9 cellular contexts compared by ENCODE assay signal in genomic region chr16:1413684-1414531, GRCh38. TPM values are rescaled to one million over a fixed set of nuclear protein-coding genes. Genes with fewer than 3 reads are reported as not detected.
A peak's percentile ranks its signal among the peaks of the same experiment; 100 is the strongest.
DNase-seq lines count a peak whose midpoint lies in the region; TF ChIP-seq lines count a peak whose summit lies in the region.
"Had no signal": no experiment of that assay in that cellular context is flagged by ENCODE, and none has a peak within 500 bp of the region (broad histone marks: within the 10 kb centered on the region; RNA-seq: fewer than 3 reads in every experiment).

No MANE protein-coding gene starts in this region.

- H2BK120ac ChIP-seq in H9 (ENCODE audit: low read depth, low read length, poor library complexity, severe bottlenecking) = no peak overlapping the region

- H3K9me3 ChIP-seq in H9 (ENCODE audit: control insufficient read depth, low read depth, low read length) (no peaks in the 10 kb centered on the region), mesodermal cell (ENCODE audit: control insufficient read depth, low read length) (no peaks in the 10 kb centered on the region)

- no peak overlapping the region for H2BK12ac ChIP-seq in H9 (ENCODE audit: insufficient read length, low read depth, low read length)

- peak overlapping the region; percentile 17 for H3K4me2 ChIP-seq in H9 (ENCODE audit: insufficient read depth, insufficient read length, low read length)

- H3K79me1 ChIP-seq in H9 (ENCODE audit: insufficient read depth, low read depth, low read length, poor library complexity, severe bottlenecking) = no peaks in the 10 kb centered on the region

- H3K79me2 ChIP-seq in H9 (ENCODE audit: insufficient read depth, low read length) = 0 out of 2 replicates have a peak, but pooled peaks cover 2% of the 10 kb centered on the region

- DNase-seq in DMS53 treated with DMSO at 0.1 percent for 48 hours (lab: John Stamatoyannopoulos, UW; ENCODE audit: unreplicated experiment) = peak; percentile 21
- DNase-seq in H9 = peak; percentile 83
- DNase-seq in NCI-H2171 treated with DMSO at 0.1 percent for 48 hours (lab: John Stamatoyannopoulos, UW) = peak; percentile 42
- peak; percentile 46 to 49 for DNase-seq in activated CD4-positive, alpha-beta T cell treated with anti-CD3 and anti-CD28 coated beads, Interleukin-2, amount 50 U/mL, for 4 hours
- peak; percentile 41 for DNase-seq in effector CD4-positive, alpha-beta T cell
- DNase-seq in stimulated activated CD8-positive, alpha-beta memory T cell treated with anti-CD3 and anti-CD28 coated beads, Interleukin-7, amount 100 ng/mL, for 1 hour (ENCODE audit: low read depth in 2 of 2) = peak; percentile 33 to 42
- no peak for DNase-seq in ureter (ENCODE audit: low spot score)

- H4K5ac ChIP-seq in H9 (ENCODE audit: insufficient read length, low read depth, low read length) = no peak overlapping the region

- peaks cover 31% of the 10 kb centered on the region for H3K36me3 ChIP-seq in mesodermal cell (ENCODE audit: control insufficient read depth, insufficient read depth, low read length)

- H3K27ac ChIP-seq in H9 (ENCODE audit: insufficient read length, low read depth, low read length) = no peak overlapping the region
- no peak overlapping the region for H3K27ac ChIP-seq in mesodermal cell (ENCODE audit: low read depth, low read length, severe bottlenecking)

- H3K4me1 ChIP-seq in H9 (ENCODE audit: insufficient read depth, low read length) (no peaks in the 10 kb centered on the region), mesodermal cell (ENCODE audit: control insufficient read depth, insufficient read depth, low read length, poor library complexity, severe bottlenecking) (no peaks in the 10 kb centered on the region)

- no peak overlapping the region for H4K8ac ChIP-seq in H9 (replicated peaks; ENCODE audit: insufficient read length, low read depth, low read length)

- no peak overlapping the region for H2AFZ ChIP-seq in H9 (ENCODE audit: low read length)

- no peak overlapping the region for H3K23ac ChIP-seq in H9 (ENCODE audit: insufficient read length, low read depth, low read length)

- no peaks in the 10 kb centered on the region for H4K20me1 ChIP-seq in H9 (ENCODE audit: control insufficient read depth, insufficient read depth, insufficient read length)

- H2BK15ac ChIP-seq in H9 (ENCODE audit: low read depth, low read length) = no peak overlapping the region

- no peak overlapping the region for H2BK20ac ChIP-seq in H9 (ENCODE audit: low read depth, low read length, poor library complexity, severe bottlenecking)

- no peak overlapping the region for H2BK5ac ChIP-seq in H9 (ENCODE audit: insufficient read length, low read length)

- H3K27me3 ChIP-seq in H9 (ENCODE audit: insufficient read depth, low read length) = no peaks in the 10 kb centered on the region

- peaks cover 3 to 8% (median 4%) of the 10 kb centered on the region in 3 experiments; a peak in 5 of 7 replicates for H3K36me3 Mint-ChIP-seq in H9 (ENCODE audit: insufficient read depth in 1 of 3, low read depth in 3 of 3)

- no CpG with 5 or more reads among the region's 85 CpGs for WGBS in H9 (ENCODE audit: extremely low coverage, insufficient read length, low lambda C conversion rate)
- WGBS in mesodermal cell (ENCODE audit: insufficient coverage in 2 of 2), 2 experiments = 8 to 11% methylated on average over 57 to 63 of the region's 85 CpGs

- TF ChIP-seq CTCF in H9 (conservative IDR thresholded peaks at IDR 0.05) = peak; percentile 84

- peak overlapping the region; percentile 79 for H3K4me3 ChIP-seq in mesodermal cell (ENCODE audit: extremely low read depth, insufficient read depth, low read length, poor library complexity, severe bottlenecking)

- no peak overlapping the region for H2AK5ac ChIP-seq in H9 (ENCODE audit: insufficient read length, low read length)

- peak overlapping the region in 1 of 3 experiments; percentile 75; a peak in 1 of 7 replicates for H3K27ac Mint-ChIP-seq in H9

- no peak overlapping the region for H3K56ac ChIP-seq in H9 (ENCODE audit: insufficient read length, low read depth, low read length)

- H3K4ac ChIP-seq in H9 (ENCODE audit: low read depth, low read length) = no peak overlapping the region

- peak overlapping the region; percentile 73 for H3K18ac ChIP-seq in H9 (ENCODE audit: insufficient read length, low read depth, low read length)

- H3K4me1 Mint-ChIP-seq in H9 = peaks cover 3 to 6% of the 10 kb centered on the region in 2 experiments; a peak in 2 of 4 replicates

- no peaks in the 10 kb centered on the region for H3K27me3 Mint-ChIP-seq in H9 (ENCODE audit: low read depth)

- peak overlapping the region; percentile 76 to 88 for H3K4me3 Mint-ChIP-seq in H9

- peaks cover 2% of the 10 kb centered on the region for H3K23me2 ChIP-seq in H9 (ENCODE audit: insufficient read length, low read depth, low read length, poor library complexity, severe bottlenecking)

- no peak overlapping the region for H4K91ac ChIP-seq in H9 (ENCODE audit: insufficient read length, low read depth, low read length)

- H3T11ph ChIP-seq in H9 (ENCODE audit: low read length) = no peak overlapping the region

- no peak overlapping the region for H3K9ac ChIP-seq in H9 (ENCODE audit: extremely low read depth, insufficient read length, low read length)

- no peaks in the 10 kb centered on the region for H3K9me3 Mint-ChIP-seq in H9

- H3K14ac ChIP-seq in H9 (ENCODE audit: insufficient read depth, low read length) = peak overlapping the region; percentile 26; the same call in 1 of the 2 replicates

RNA-seq across cellular contexts. Expression of gene UNKL, which starts 0.6 kb away (rescaled TPM):
- 32.0 and 33.3 TPM in 2 replicates for total RNA-seq in H9 (2021)
- polyA plus RNA-seq in mesodermal cell (2013, experiment 1 of 2) = 14.2 TPM
- 13.9 TPM for polyA plus RNA-seq in mesodermal cell (2013, experiment 2 of 2)
- 16.7 TPM for total RNA-seq in ureter

RNA-seq across cellular contexts. Expression of gene UQCC4, which starts 6.6 kb away (rescaled TPM):
- total RNA-seq in H9 (2021) = 11.4 and 12.3 TPM in 2 replicates
- 13.8 TPM for polyA plus RNA-seq in mesodermal cell (2013, experiment 1 of 2)
- polyA plus RNA-seq in mesodermal cell (2013, experiment 2 of 2) = 11.5 TPM
- total RNA-seq in ureter = 14.5 TPM

RNA-seq across cellular contexts. Expression of gene PERCC1, which starts 17.0 kb away (rescaled TPM):
- total RNA-seq in H9 (2021) = not detected in 2 replicates
- polyA plus RNA-seq in mesodermal cell (2013, experiment 1 of 2) = not detected
- polyA plus RNA-seq in mesodermal cell (2013, experiment 2 of 2) = not detected
- not detected for total RNA-seq in ureter
- total RNA-seq: glomerular endothelial cell had no signal

RNA-seq across cellular contexts. Expression of gene CCDC154, which starts 30.4 kb away (rescaled TPM):
- 1.3 and 2.0 TPM in 2 replicates for total RNA-seq in H9 (2021)
- 0.77 TPM for polyA plus RNA-seq in mesodermal cell (2013, experiment 1 of 2)
- 0.81 TPM for polyA plus RNA-seq in mesodermal cell (2013, experiment 2 of 2)
- total RNA-seq in ureter = 2.0 TPM
